15 cellular contexts compared by ENCODE assay signal in the genomic region with DNA sequence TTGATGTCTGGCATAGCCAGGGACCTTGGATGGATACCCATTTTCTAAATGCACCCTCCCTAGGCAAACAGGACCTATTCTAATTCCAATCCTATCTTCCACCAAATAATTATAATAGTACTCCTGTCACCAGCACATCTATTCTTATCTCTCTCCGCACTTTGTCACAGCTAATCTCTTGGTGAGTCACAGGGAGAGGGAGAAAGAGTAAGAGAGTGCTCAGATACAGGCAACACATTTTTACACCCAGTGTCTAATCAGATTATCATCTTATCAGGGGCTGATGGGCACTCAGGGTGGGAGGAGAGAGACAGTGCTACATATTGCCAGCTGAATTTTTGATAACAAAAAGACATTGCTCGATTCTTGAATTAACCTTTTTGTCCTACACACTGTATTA.
DNase-seq lines count a peak whose midpoint lies in the region; ATAC-seq, FAIRE-seq and TF ChIP-seq lines count a peak whose summit lies in the region.
"Had no signal": no experiment of that assay in that cellular context is flagged by ENCODE, and none has a peak within 500 bp of the region (broad histone marks: within the 10 kb centered on the region; RNA-seq: fewer than 3 reads in every experiment).

No MANE protein-coding gene starts in this region.

- H3K9me3 ChIP-seq in ovary, result no peaks in the 10 kb centered on the region
- H3K9me3 ChIP-seq: BLaER1, MG63 had no signal

- FAIRE-seq in D721Med (lab: Jason Lieb, UNC), result peak; percentile 91
- FAIRE-seq: H54 had no signal

- no peak overlapping the region for H3K4me3 ChIP-seq in ovary
- H3K4me3 ChIP-seq: BLaER1, MG63, PC-9 had no signal

- no peak overlapping the region for H3K27ac ChIP-seq in ovary
- H3K27ac ChIP-seq: BLaER1, PC-9 had no signal

- ATAC-seq in GM18873 (IDR thresholded peaks at IDR 0.05; ENCODE audit: low FRiP score, unreplicated experiment), result no peak
- ATAC-seq: T-helper 17 cell had no signal

- no peak for TF ChIP-seq EP300 in ovary (IDR thresholded peaks at IDR 0.05)

- no peaks in the 10 kb centered on the region for H3K4me1 ChIP-seq in ovary (ENCODE audit: insufficient read depth)
- H3K4me1 ChIP-seq: BLaER1 had no signal

- TF ChIP-seq CTCF in D721Med (IDR thresholded peaks at IDR 0.05; ENCODE audit: insufficient read depth, missing control alignments) (no peak), ovary (IDR thresholded peaks at IDR 0.05) (no peak)

- intact Hi-C loops in ovary (cut with DNase I), result no loop called here

- TF ChIP-seq POLR2A in ovary (IDR thresholded peaks at IDR 0.05), result no peak

- no peaks in the 10 kb centered on the region for H3K27me3 ChIP-seq in ovary
- H3K27me3 ChIP-seq: BLaER1, MG63 had no signal

- DNase-seq in A172 (ENCODE audit: low spot score), result peak; percentile 2
- no peak for DNase-seq in D721Med (ENCODE audit: insufficient read length, low spot score)
- peak; percentile 99 for DNase-seq in NCI-H82 treated with DMSO at 0.1 percent for 48 hours (lab: John Stamatoyannopoulos, UW; ENCODE audit: unreplicated experiment)
- DNase-seq in left kidney (ENCODE audit: low read depth, low spot score), result peak; percentile 10
- no peak for DNase-seq in NCI-H187 treated with DMSO at 0.1 percent for 48 hours (lab: John Stamatoyannopoulos, UW)
- DNase-seq in ovary, result no peak
- DNase-seq in NCI-H2107 (lab: John Stamatoyannopoulos, UW), result no peak
- DNase-seq: CD8-positive, alpha-beta memory T cell; MG63; NCI-H1436; PC-9; T-helper 17 cell had no signal

- 53 to 65% (median 56%) methylated on average over 2 of the region's 2 CpGs for WGBS in ovary, 3 donors

- H3K36me3 ChIP-seq in ovary, result no peaks in the 10 kb centered on the region
- H3K36me3 ChIP-seq: BLaER1, MG63 had no signal

Comparison
In these comparisons a context has a peak if more than half of its experiments do, and no peak if none do; other contexts are left out.
1. DNase-seq: peak in A172 (single experiment), NCI-H82 treated with DMSO at 0.1 percent for 48 hours (single experiment) and left kidney (single experiment); none in D721Med (single experiment), NCI-H187 treated with DMSO at 0.1 percent for 48 hours (single experiment), ovary (0 of 5) and NCI-H2107 (single experiment).